Comparison of ENCODE assay signal across 17 cellular contexts in the genomic region with DNA sequence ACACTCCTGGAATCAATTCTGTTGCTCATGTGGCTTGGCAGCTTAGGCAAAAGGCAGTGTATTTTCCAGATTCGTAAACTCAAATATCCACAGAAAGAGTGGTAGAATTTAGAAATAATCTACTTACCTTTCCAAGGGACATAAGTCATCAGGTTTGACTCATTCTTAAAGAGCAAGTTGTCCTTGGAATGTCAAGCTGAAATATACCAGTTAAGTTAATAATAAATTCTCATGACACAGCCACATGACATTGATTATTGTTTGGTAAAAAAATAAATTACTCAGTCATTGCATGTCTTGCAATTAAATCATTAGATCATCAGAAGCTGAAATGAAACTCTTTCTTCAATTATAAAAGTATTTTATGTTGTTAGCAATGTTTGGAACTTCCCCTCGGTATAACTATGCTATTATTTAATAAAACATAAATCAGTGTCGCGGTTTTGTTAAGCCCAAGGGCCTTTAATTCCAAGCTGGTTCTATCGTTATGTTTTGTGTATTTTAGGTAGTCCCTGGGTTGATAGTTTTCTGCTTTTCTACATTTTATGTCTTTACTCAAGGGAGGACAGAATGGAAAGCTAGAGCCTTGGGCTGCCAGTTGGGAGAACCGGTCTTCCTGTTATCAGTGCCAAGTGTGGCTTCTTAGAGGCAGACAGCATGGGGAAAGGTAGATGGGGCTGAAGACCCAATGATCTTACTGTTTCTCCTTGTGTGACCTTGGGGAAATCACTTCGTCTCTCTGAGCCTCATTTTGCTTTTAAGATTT.
DNase-seq lines count a peak whose midpoint lies in the region; ATAC-seq, FAIRE-seq and TF ChIP-seq lines count a peak whose summit lies in the region.
"Had no signal": no experiment of that assay in that cellular context is flagged by ENCODE, and none has a peak within 500 bp of the region (broad histone marks: within the 10 kb centered on the region; RNA-seq: fewer than 3 reads in every experiment).

No MANE protein-coding gene starts in this region.

- H3K23ac ChIP-seq in H1 (ENCODE audit: insufficient read length), result no peak overlapping the region

- H3K4me3 Mint-ChIP-seq in CD8-positive, alpha-beta memory T cell, result no peak overlapping the region
- H3K4me3 Mint-ChIP-seq in activated naive CD8-positive, alpha-beta T cell treated with anti-CD3 and anti-CD28 coated beads, Interleukin-2, amount 50 U/mL, for 24 hours, result no peak overlapping the region
- H3K4me3 Mint-ChIP-seq in HFFc6, result no peak overlapping the region
- H3K4me3 Mint-ChIP-seq: CD8-positive, alpha-beta T cell; IgD-negative memory B cell had no signal

- DNase-seq in RCC 7860 (ENCODE audit: low spot score), result no peak
- DNase-seq in H1 (ENCODE audit: low read depth in 1 of 2, low spot score in 2 of 2), result no peak
- peak; percentile 68 for DNase-seq in kidney tubule cell (ENCODE audit: low spot score)
- DNase-seq in renal cortical epithelial cell (ENCODE audit: low read depth), result peak; percentile 47
- DNase-seq in CD8-positive, alpha-beta memory T cell, result no peak
- no peak for DNase-seq in activated naive CD8-positive, alpha-beta T cell treated with anti-CD3 and anti-CD28 coated beads, Interleukin-2, amount 50 U/mL, for 24 hours
- no peak for DNase-seq in HFFc6
- no peak for DNase-seq in NCI-H1694 (lab: John Stamatoyannopoulos, UW)
- DNase-seq: BE2C; Caco-2; CD8-positive, alpha-beta T cell; DND-41; GF-D8; H7 had no signal

- no peaks in the 10 kb centered on the region for H3K79me1 ChIP-seq in H1 (ENCODE audit: low read depth, low read length)

- H2AK5ac ChIP-seq in H1 (ENCODE audit: low read depth, low read length), result no peak overlapping the region

- H3K27me3 ChIP-seq in H1 (replicated peaks in 1 of 4; ENCODE audit: control insufficient read depth in 3 of 4, extremely low read depth in 1 of 4, insufficient read depth in 3 of 4, low read length in 3 of 4), result no peaks in the 10 kb centered on the region
- H3K27me3 ChIP-seq in CD8-positive, alpha-beta memory T cell (ENCODE audit: insufficient read depth, low read length, poor library complexity, severe bottlenecking), result no peaks in the 10 kb centered on the region
- H3K27me3 ChIP-seq: BE2C had no signal

- no peaks in the 10 kb centered on the region for H3K9me3 ChIP-seq in H1 (ENCODE audit: insufficient read depth in 2 of 2, low read depth in 1 of 2, low read length in 1 of 2)
- H3K9me3 ChIP-seq in CD8-positive, alpha-beta memory T cell (ENCODE audit: low read length), result no peaks in the 10 kb centered on the region
- H3K9me3 ChIP-seq: BE2C, Caco-2 had no signal

- H3K27ac Mint-ChIP-seq in CD8-positive, alpha-beta memory T cell, result no peak overlapping the region
- H3K27ac Mint-ChIP-seq in activated naive CD8-positive, alpha-beta T cell treated with anti-CD3 and anti-CD28 coated beads, Interleukin-2, amount 50 U/mL, for 24 hours, result no peak overlapping the region
- no peak overlapping the region for H3K27ac Mint-ChIP-seq in HFFc6
- H3K27ac Mint-ChIP-seq: CD8-positive, alpha-beta T cell; IgD-negative memory B cell had no signal

- H3K9me3 Mint-ChIP-seq in CD8-positive, alpha-beta memory T cell, result peaks cover 0 to 2% (median 0%) of the 10 kb centered on the region in 5 donors
- H3K9me3 Mint-ChIP-seq in activated naive CD8-positive, alpha-beta T cell treated with anti-CD3 and anti-CD28 coated beads, Interleukin-2, amount 50 U/mL, for 24 hours, result no peaks in the 10 kb centered on the region
- H3K9me3 Mint-ChIP-seq in HFFc6, result no peaks in the 10 kb centered on the region
- H3K9me3 Mint-ChIP-seq: CD8-positive, alpha-beta T cell had no signal

- FAIRE-seq in RCC 7860 (lab: Jason Lieb, UNC), result peak; percentile 87
- FAIRE-seq in H1 (lab: Jason Lieb, UNC), result no peak
- FAIRE-seq: A204.1 had no signal

- no peak overlapping the region for H4K5ac ChIP-seq in H1 (ENCODE audit: insufficient read length, low read depth, low read length)

- CTCF ChIA-PET in H1 (lab: Charles Lee; ENCODE audit: partially characterized antibody), result interaction anchor here (1.2 to 1.3 kb wide), 2 partner anchors 15 to 28 kb away, joined by 5 read pairs; no protein-coding TSS in a partner anchor
- CTCF ChIA-PET in CD8-positive, alpha-beta memory T cell (lab: Charles Lee), result no interaction called here

- no peak overlapping the region for H3K56ac ChIP-seq in H1 (replicated peaks; ENCODE audit: insufficient read length, low read depth, low read length)

- TF ChIP-seq EP300 in H1 (IDR thresholded peaks at IDR 0.05; ENCODE audit: borderline replicate concordance in 1 of 2, low read depth in 2 of 2, low read length in 2 of 2), result no peak

- H3K27ac ChIP-seq in H1 (ENCODE audit: low read depth, low read length), result no peak overlapping the region
- no peak overlapping the region for H3K27ac ChIP-seq in CD8-positive, alpha-beta memory T cell (ENCODE audit: low read depth, low read length)
- H3K27ac ChIP-seq: C4-2B had no signal

- no peaks in the 10 kb centered on the region for H3K23me2 ChIP-seq in H1 (ENCODE audit: low read depth, low read length)

- no peak overlapping the region for H3K4ac ChIP-seq in H1 (replicated peaks; ENCODE audit: insufficient read length, low read depth, low read length)

- H3K4me1 ChIP-seq in H1 (replicated peaks in 1 of 4; ENCODE audit: control insufficient read depth in 3 of 4, insufficient read depth in 4 of 4, low read length in 3 of 4), result peaks cover 0 to 6% (median 0%) of the 10 kb centered on the region in 4 experiments; a peak in 2 of 7 replicates
- H3K4me1 ChIP-seq in CD8-positive, alpha-beta memory T cell (ENCODE audit: insufficient read depth, low read length), result no peaks in the 10 kb centered on the region
- H3K4me1 ChIP-seq: BE2C, Caco-2 had no signal

- H3K4me1 Mint-ChIP-seq in CD8-positive, alpha-beta memory T cell, result no peaks in the 10 kb centered on the region
- H3K4me1 Mint-ChIP-seq in activated naive CD8-positive, alpha-beta T cell treated with anti-CD3 and anti-CD28 coated beads, Interleukin-2, amount 50 U/mL, for 24 hours, result no peaks in the 10 kb centered on the region
- peaks cover 6% of the 10 kb centered on the region for H3K4me1 Mint-ChIP-seq in HFFc6 (ENCODE audit: low read depth)
- H3K4me1 Mint-ChIP-seq: IgD-negative memory B cell had no signal

- H4K8ac ChIP-seq in H1 (ENCODE audit: extremely low read depth, insufficient read depth, low read length), result no peak overlapping the region

- 93% methylated on average over 7 of the region's 7 CpGs; no CpG with 5 or more reads in 1 of the 2 experiments for WGBS in H1 (ENCODE audit: extremely low coverage in 1 of 2, insufficient coverage in 1 of 2, insufficient read length in 1 of 2, insufficient replicate concordance in 2 of 2, low coverage in 1 of 2, low lambda C conversion rate in 2 of 2, missing lambda C conversion rate in 1 of 2), 2 experiments

- no peak overlapping the region for H2BK12ac ChIP-seq in H1 (ENCODE audit: low read depth, low read length)

- no peak for TF ChIP-seq CTCF in H1 (IDR thresholded peaks at IDR 0.05; ENCODE audit: control extremely low read depth in 1 of 3, insufficient read depth in 1 of 3, low read depth in 1 of 3, low read length in 3 of 3)
- TF ChIP-seq CTCF in HFFc6 (IDR thresholded peaks at IDR 0.05), result no peak

- no peak overlapping the region for H2BK20ac ChIP-seq in H1 (ENCODE audit: low read length)

- no peak overlapping the region for H2BK15ac ChIP-seq in H1 (ENCODE audit: low read length)

- H3K4me3 ChIP-seq in H1 (ENCODE audit: extremely low read depth in 1 of 4, insufficient read depth in 2 of 4, low read depth in 3 of 4, low read length in 4 of 4), result no peak overlapping the region
- no peak overlapping the region for H3K4me3 ChIP-seq in CD8-positive, alpha-beta memory T cell (ENCODE audit: low read length)

- no peaks in the 10 kb centered on the region for H3K36me3 ChIP-seq in H1 (ENCODE audit: control insufficient read depth in 2 of 4, insufficient read depth in 4 of 4, low read length in 3 of 4)
- no peaks in the 10 kb centered on the region for H3K36me3 ChIP-seq in CD8-positive, alpha-beta memory T cell (ENCODE audit: insufficient read depth, low read length)
- H3K36me3 ChIP-seq: BE2C had no signal

- H2BK120ac ChIP-seq in H1 (replicated peaks; ENCODE audit: low read depth, low read length), result no peak overlapping the region

- POLR2A ChIA-PET in H1 (lab: Charles Lee; ENCODE audit: partially characterized antibody), result interaction anchor here (0.8 kb wide), 1 partner anchor 28 kb away, joined by 4 read pairs; no protein-coding TSS in a partner anchor
- POLR2A ChIA-PET in CD8-positive, alpha-beta memory T cell (lab: Charles Lee), result no interaction called here

- H2BK5ac ChIP-seq in H1 (ENCODE audit: low read depth, low read length), result no peak overlapping the region

- H4K91ac ChIP-seq in H1 (replicated peaks; ENCODE audit: insufficient read length, low read length), result no peak overlapping the region

- no peak overlapping the region for H3K9ac ChIP-seq in H1 (replicated peaks in 1 of 4; ENCODE audit: extremely low read depth in 1 of 4, low read depth in 3 of 4, low read length in 3 of 4)

- H4K20me1 ChIP-seq in H1 (replicated peaks in 1 of 2; ENCODE audit: control insufficient read depth in 1 of 2, insufficient read depth in 2 of 2, low read length in 2 of 2), result no peaks in the 10 kb centered on the region

- H3K27me3 Mint-ChIP-seq in CD8-positive, alpha-beta memory T cell, result peaks cover 7 to 22% of the 10 kb centered on the region in 2 donors
- H3K27me3 Mint-ChIP-seq in activated naive CD8-positive, alpha-beta T cell treated with anti-CD3 and anti-CD28 coated beads, Interleukin-2, amount 50 U/mL, for 24 hours, result peaks cover 29% of the 10 kb centered on the region
- peaks cover 11% of the 10 kb centered on the region; the same call in 1 of the 2 replicates for H3K27me3 Mint-ChIP-seq in HFFc6 (ENCODE audit: insufficient read depth)

- TF ChIP-seq POLR2A in H1 (IDR thresholded peaks at IDR 0.05; ENCODE audit: control extremely low read depth in 1 of 2, low read depth in 2 of 2, low read length in 2 of 2), result no peak

- no peak for TF ChIP-seq RAD21 in H1 (IDR thresholded peaks at IDR 0.05 in 1 of 2, conservative IDR thresholded peaks at IDR 0.05 in 1 of 2; ENCODE audit: low read depth in 2 of 2, low read length in 2 of 2)

- no peak overlapping the region for H3K18ac ChIP-seq in H1 (ENCODE audit: extremely low read depth, low read length)

- no peak for ATAC-seq in activated naive CD8-positive, alpha-beta T cell treated with anti-CD3 and anti-CD28 coated beads, Interleukin-2, amount 50 U/mL, for 24 hours
- ATAC-seq: CD8-positive, alpha-beta T cell had no signal

- H3K36me3 Mint-ChIP-seq in CD8-positive, alpha-beta memory T cell, result no peaks in the 10 kb centered on the region
- no peaks in the 10 kb centered on the region for H3K36me3 Mint-ChIP-seq in activated naive CD8-positive, alpha-beta T cell treated with anti-CD3 and anti-CD28 coated beads, Interleukin-2, amount 50 U/mL, for 24 hours (ENCODE audit: low read depth)
- no peaks in the 10 kb centered on the region for H3K36me3 Mint-ChIP-seq in HFFc6 (ENCODE audit: low read depth)
- H3K36me3 Mint-ChIP-seq: CD8-positive, alpha-beta T cell; IgD-negative memory B cell had no signal

- H2AFZ ChIP-seq in H1 (ENCODE audit: low read length), result 0 out of 2 replicates have a peak overlapping the region, but pooled peaks have one; percentile 11

- H3K4me2 ChIP-seq in H1 (ENCODE audit: insufficient read depth in 1 of 2, low read depth in 2 of 2, low read length in 2 of 2), result no peak overlapping the region

- no peak overlapping the region for H3K14ac ChIP-seq in H1 (ENCODE audit: insufficient read length)

- H3K79me2 ChIP-seq in H1 (ENCODE audit: control insufficient read depth in 1 of 2, insufficient read depth in 2 of 2, low read length in 2 of 2), result no peaks in the 10 kb centered on the region

Comparison
In these comparisons a context has a peak if more than half of its experiments do, and no peak if none do; other contexts are left out.
1. DNase-seq: peak in kidney tubule cell (single experiment) and renal cortical epithelial cell (single experiment); none in RCC 7860 (single experiment), H1 (0 of 2), CD8-positive, alpha-beta memory T cell (0 of 5), activated naive CD8-positive, alpha-beta T cell treated with anti-CD3 and anti-CD28 coated beads, Interleukin-2, amount 50 U/mL, for 24 hours (single experiment), HFFc6 (single experiment) and NCI-H1694 (single experiment).